In the genomic region with DNA sequence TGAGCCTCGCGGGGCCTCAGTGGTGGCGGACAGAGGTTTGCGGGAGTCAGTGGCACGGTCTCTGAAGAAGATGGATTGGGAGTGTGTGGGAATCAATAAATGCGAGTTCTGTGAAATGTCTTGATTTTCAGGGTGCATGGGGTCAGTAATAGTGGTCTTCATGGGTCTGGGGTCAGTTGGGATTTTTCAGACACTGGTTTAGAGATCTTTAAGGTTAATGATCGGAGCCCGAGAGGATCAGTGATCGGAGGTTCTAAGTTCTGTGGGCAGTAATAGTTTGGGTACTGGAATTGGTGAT, we compare ENCODE assay signal across 9 cellular contexts. TPM values are rescaled to one million over a fixed set of nuclear protein-coding genes. Genes with fewer than 3 reads are reported as not detected.
DNase-seq lines count a peak whose midpoint lies in the region; ATAC-seq and TF ChIP-seq lines count a peak whose summit lies in the region.
"Had no signal": no experiment of that assay in that cellular context is flagged by ENCODE, and none has a peak within 500 bp of the region (broad histone marks: within the 10 kb centered on the region; RNA-seq: fewer than 3 reads in every experiment).

No MANE protein-coding gene starts in this region.

- no peak overlapping the region for H3K23ac ChIP-seq in H9 (ENCODE audit: insufficient read length, low read depth, low read length)

- H3K9me3 ChIP-seq in H9 (ENCODE audit: control insufficient read depth, low read depth, low read length) (no peaks in the 10 kb centered on the region), right lobe of liver (peaks cover 0 to 4% (median 0%) of the 10 kb centered on the region in 4 donors)
- H3K9me3 ChIP-seq: HAP-1 had no signal

- H3K4me2 ChIP-seq in H9 (ENCODE audit: insufficient read depth, insufficient read length, low read length) = peak overlapping the region; percentile 85

- no peak overlapping the region for H2BK20ac ChIP-seq in H9 (ENCODE audit: low read depth, low read length, poor library complexity, severe bottlenecking)

- H3K4me1 ChIP-seq in H9 (ENCODE audit: insufficient read depth, low read length) (peaks cover 3% of the 10 kb centered on the region; the same call in 1 of the 2 replicates), right lobe of liver (no peaks in the 10 kb centered on the region)
- H3K4me1 ChIP-seq: HAP-1 had no signal

- DNase-seq in H9 = no peak
- no peak for DNase-seq in brain microvascular endothelial cell
- DNase-seq in right lobe of liver = no peak
- no peak for DNase-seq in cerebellum (ENCODE audit: low spot score)
- DNase-seq in NCI-H1048 (lab: John Stamatoyannopoulos, UW) = no peak

- H3K27me3 ChIP-seq in H9 (ENCODE audit: insufficient read depth, low read length) (no peaks in the 10 kb centered on the region), brain microvascular endothelial cell (replicated peaks) (no peaks in the 10 kb centered on the region), right lobe of liver (no peaks in the 10 kb centered on the region)

- H3K56ac ChIP-seq in H9 (ENCODE audit: insufficient read length, low read depth, low read length) = no peak overlapping the region

- H3K4me3 Mint-ChIP-seq in H9 = no peak overlapping the region

- H2BK12ac ChIP-seq in H9 (ENCODE audit: insufficient read length, low read depth, low read length) = no peak overlapping the region

- H4K5ac ChIP-seq in H9 (ENCODE audit: insufficient read length, low read depth, low read length) = no peak overlapping the region

- no peak overlapping the region for H3K27ac Mint-ChIP-seq in H9

- no CpG with 5 or more reads among the region's 9 CpGs for WGBS in H9 (ENCODE audit: extremely low coverage, insufficient read length, low lambda C conversion rate)
- 5% methylated on average over 9 of the region's 9 CpGs for WGBS in right lobe of liver (ENCODE audit: insufficient coverage, low coverage, low lambda C conversion rate, missing lambda C conversion rate)

- ATAC-seq in right lobe of liver = no peak
- no peak for ATAC-seq in GM21360 (IDR thresholded peaks at IDR 0.05; ENCODE audit: unreplicated experiment)
- no peak for ATAC-seq in HG02678 (IDR thresholded peaks at IDR 0.05; ENCODE audit: unreplicated experiment)

- TF ChIP-seq CTCF in H9 (conservative IDR thresholded peaks at IDR 0.05) (no peak), brain microvascular endothelial cell (IDR thresholded peaks at IDR 0.05; ENCODE audit: low read depth, low read length, missing control alignments) (no peak), right lobe of liver (IDR thresholded peaks at IDR 0.05) (no peak)

- peak overlapping the region; percentile 72 for H3K4me3 ChIP-seq in brain microvascular endothelial cell (ENCODE audit: low read depth, low read length)
- H3K4me3 ChIP-seq in right lobe of liver = peak overlapping the region; percentile 51 to 56 (median 56)
- H3K4me3 ChIP-seq: HAP-1 had no signal

- H4K8ac ChIP-seq in H9 (replicated peaks; ENCODE audit: insufficient read length, low read depth, low read length) = no peak overlapping the region

- TF ChIP-seq POLR2A in right lobe of liver (IDR thresholded peaks at IDR 0.05) = no peak

- no peak overlapping the region for H2BK15ac ChIP-seq in H9 (ENCODE audit: low read depth, low read length)

- H3K36me3 ChIP-seq in brain microvascular endothelial cell (replicated peaks) (no peaks in the 10 kb centered on the region), right lobe of liver (no peaks in the 10 kb centered on the region)
- H3K36me3 ChIP-seq: HAP-1 had no signal

- H4K20me1 ChIP-seq in H9 (ENCODE audit: control insufficient read depth, insufficient read depth, insufficient read length) = no peaks in the 10 kb centered on the region

- H3K14ac ChIP-seq in H9 (ENCODE audit: insufficient read depth, low read length) = peak overlapping the region; percentile 24; the same call in 1 of the 2 replicates

- peak overlapping the region; percentile 73 for H3K27ac ChIP-seq in H9 (ENCODE audit: insufficient read length, low read depth, low read length)
- H3K27ac ChIP-seq in brain microvascular endothelial cell = no peak overlapping the region
- peak overlapping the region in 1 of 3 donors; percentile 51 for H3K27ac ChIP-seq in right lobe of liver
- peak overlapping the region; percentile 96 for H3K27ac ChIP-seq in temporal lobe (ENCODE audit: low read depth, low read length)

- H3K18ac ChIP-seq in H9 (ENCODE audit: insufficient read length, low read depth, low read length) = no peak overlapping the region

- peak overlapping the region; percentile 95 for H3K9ac ChIP-seq in H9 (ENCODE audit: extremely low read depth, insufficient read length, low read length)

- H2AFZ ChIP-seq in H9 (ENCODE audit: low read length) = peak overlapping the region; percentile 42

- no peak overlapping the region for H3T11ph ChIP-seq in H9 (ENCODE audit: low read length)

- H2AK5ac ChIP-seq in H9 (ENCODE audit: insufficient read length, low read length) = no peak overlapping the region

- H2BK5ac ChIP-seq in H9 (ENCODE audit: insufficient read length, low read length) = no peak overlapping the region

- H4K91ac ChIP-seq in H9 (ENCODE audit: insufficient read length, low read depth, low read length) = no peak overlapping the region

- H3K79me1 ChIP-seq in H9 (ENCODE audit: insufficient read depth, low read depth, low read length, poor library complexity, severe bottlenecking) = no peaks in the 10 kb centered on the region

- H3K79me2 ChIP-seq in H9 (ENCODE audit: insufficient read depth, low read length) = no peaks in the 10 kb centered on the region

- intact Hi-C loops in right lobe of liver (cut with DNase I) = no loop called here

- H3K9me3 Mint-ChIP-seq in H9 = peaks cover 6 to 23% of the 10 kb centered on the region in 2 experiments; a peak in 4 of 5 replicates

- no peak overlapping the region for H3K4ac ChIP-seq in H9 (ENCODE audit: low read depth, low read length)

- H3K27me3 Mint-ChIP-seq in H9 (ENCODE audit: low read depth) = no peaks in the 10 kb centered on the region

- H3K36me3 Mint-ChIP-seq in H9 (ENCODE audit: insufficient read depth in 1 of 3, low read depth in 3 of 3) = peaks cover 31 to 34% (median 33%) of the 10 kb centered on the region in 3 experiments

- H3K4me1 Mint-ChIP-seq in H9 = no peaks in the 10 kb centered on the region; a peak in 1 of 4 replicates

- in situ Hi-C loops in brain microvascular endothelial cell (cut with HindIII; ENCODE audit: low pct_ligation_motif_present, low sequenced_read_pairs) = no loop called here

- H2BK120ac ChIP-seq in H9 (ENCODE audit: low read depth, low read length, poor library complexity, severe bottlenecking) = no peak overlapping the region

- peaks cover 14% of the 10 kb centered on the region for H3K23me2 ChIP-seq in H9 (ENCODE audit: insufficient read length, low read depth, low read length, poor library complexity, severe bottlenecking)

RNA-seq across cellular contexts. Expression of gene ZNF793, which starts 0.4 kb away (rescaled TPM):
- 14.6 and 17.1 TPM in 2 replicates for total RNA-seq in H9 (2021)
- under 1 TPM; 0.18 to 0.80 (median 0.36) TPM for total RNA-seq in right lobe of liver
- 34.9 TPM for total RNA-seq in temporal lobe
- total RNA-seq in cerebellum = 35.2 TPM

RNA-seq across cellular contexts. Expression of gene ZNF570, which starts 38.0 kb away (rescaled TPM):
- total RNA-seq in H9 (2021) (5.0 and 5.9 TPM in 2 replicates), right lobe of liver (1 to 10 TPM in 5 of 6 experiments, under 1 TPM in 1; 0.93 to 2.0 (median 1.5) TPM), temporal lobe (20.9 TPM), cerebellum (18.5 TPM)

RNA-seq across cellular contexts. Expression of gene ZNF569, which starts 39.9 kb away (rescaled TPM):
- 12.9 and 14.2 TPM in 2 replicates for total RNA-seq in H9 (2021)
- 1 to 10 TPM; 1.2 to 2.6 (median 1.8) TPM for total RNA-seq in right lobe of liver
- 24.8 TPM for total RNA-seq in temporal lobe
- 27.1 TPM for total RNA-seq in cerebellum
